ENCODE assay signal across 8 cellular contexts in genomic region chr1:53944469-53945182, GRCh38. TPM values are rescaled to one million over a fixed set of nuclear protein-coding genes. Genes with fewer than 3 reads are reported as not detected.
DNase-seq lines count a peak whose midpoint lies in the region; ATAC-seq and TF ChIP-seq lines count a peak whose summit lies in the region.

No MANE protein-coding gene starts in this region.

- TF ChIP-seq CTCF in AG04449 (IDR thresholded peaks at IDR 0.05; ENCODE audit: insufficient read depth, low read length, missing control alignments): no peak

- H3K4me3 ChIP-seq in AG04449 (ENCODE audit: low read depth, low read length) (peak overlapping the region; percentile 97), H7 (ENCODE audit: insufficient read depth, low read depth, low read length) (peak overlapping the region; percentile 95)

- no peaks in the 10 kb centered on the region for H3K27me3 ChIP-seq in H7 (ENCODE audit: control insufficient read depth, insufficient read depth, low read length)

- peaks cover 10% of the 10 kb centered on the region for H3K36me3 Mint-ChIP-seq in activated naive CD8-positive, alpha-beta T cell treated with anti-CD3 and anti-CD28 coated beads, Interleukin-2, amount 50 U/mL, for 24 hours (ENCODE audit: low read depth)
- H3K36me3 Mint-ChIP-seq in immature natural killer cell: peaks cover 0 to 4% (median 0%) of the 10 kb centered on the region in 3 donors

- H3K27me3 Mint-ChIP-seq in activated naive CD8-positive, alpha-beta T cell treated with anti-CD3 and anti-CD28 coated beads, Interleukin-2, amount 50 U/mL, for 24 hours: no peaks in the 10 kb centered on the region
- peaks cover 5 to 18% (median 16%) of the 10 kb centered on the region in 3 donors for H3K27me3 Mint-ChIP-seq in immature natural killer cell (ENCODE audit: low read depth in 3 of 3)

- no peak for ATAC-seq in activated naive CD8-positive, alpha-beta T cell treated with anti-CD3 and anti-CD28 coated beads, Interleukin-2, amount 50 U/mL, for 24 hours
- no peak for ATAC-seq in activated CD4-positive, CD25-positive, alpha-beta regulatory T cell treated with anti-CD3 and anti-CD28 coated beads, Interleukin-2, amount 50 U/mL, for 24 hours

- H3K27ac ChIP-seq in temporal lobe (ENCODE audit: low read depth, low read length): peak overlapping the region; percentile 51

- peak overlapping the region; percentile 98 for H3K4me3 Mint-ChIP-seq in activated naive CD8-positive, alpha-beta T cell treated with anti-CD3 and anti-CD28 coated beads, Interleukin-2, amount 50 U/mL, for 24 hours
- peak overlapping the region; percentile 87 to 99 (median 94) for H3K4me3 Mint-ChIP-seq in immature natural killer cell

- CTCF ChIA-PET in AG04449 (lab: Yijun Ruan, JAX): interaction anchor here (1.1 to 8.8 kb wide), 8 partner anchors 9 to 83 kb away, joined by 3 to 83 read pairs (median 8); no protein-coding TSS in a partner anchor

- no peaks in the 10 kb centered on the region for H3K9me3 Mint-ChIP-seq in activated naive CD8-positive, alpha-beta T cell treated with anti-CD3 and anti-CD28 coated beads, Interleukin-2, amount 50 U/mL, for 24 hours
- H3K9me3 Mint-ChIP-seq in immature natural killer cell: no peaks in the 10 kb centered on the region

- POLR2A ChIA-PET in AG04449 (lab: Yijun Ruan, JAX): interaction anchor here (0.9 to 1.0 kb wide), 3 partner anchors 12 to 48 kb away, joined by 3 to 5 read pairs (median 4); no protein-coding TSS in a partner anchor

- peaks cover 48% of the 10 kb centered on the region for H3K4me1 Mint-ChIP-seq in activated naive CD8-positive, alpha-beta T cell treated with anti-CD3 and anti-CD28 coated beads, Interleukin-2, amount 50 U/mL, for 24 hours
- peaks cover 42 to 66% of the 10 kb centered on the region in 2 donors for H3K4me1 Mint-ChIP-seq in immature natural killer cell

- H3K36me3 ChIP-seq in H7 (replicated peaks; ENCODE audit: control insufficient read depth, insufficient read depth, low read length): no peaks in the 10 kb centered on the region

- no peak for DNase-seq in AG04449 (ENCODE audit: low read depth, low spot score)
- DNase-seq in H7: peak; percentile 65
- DNase-seq in activated naive CD8-positive, alpha-beta T cell treated with anti-CD3 and anti-CD28 coated beads, Interleukin-2, amount 50 U/mL, for 24 hours: peak; percentile 13
- no peak for DNase-seq in immature natural killer cell
- no peak for DNase-seq in NCI-H1930 (lab: John Stamatoyannopoulos, UW)
- DNase-seq in NCI-H1694 treated with DMSO at 0.1 percent for 48 hours (lab: John Stamatoyannopoulos, UW): no peak

- H3K27ac Mint-ChIP-seq in activated naive CD8-positive, alpha-beta T cell treated with anti-CD3 and anti-CD28 coated beads, Interleukin-2, amount 50 U/mL, for 24 hours: peak overlapping the region; percentile 94
- H3K27ac Mint-ChIP-seq in immature natural killer cell: peak overlapping the region; percentile 91 to 97 (median 95)

RNA-seq across cellular contexts. Expression of gene IFT25, which starts 0.9 kb away (rescaled TPM):
- 25.7 and 30.0 TPM in 2 replicates for total RNA-seq in H7 (2014; rRNA removed; shearing (Covaris generic))
- polyA plus RNA-seq in immature natural killer cell: 10 to 100 TPM; 58.6 to 72.6 (median 66.7) TPM
- 15.2 TPM for total RNA-seq in temporal lobe

RNA-seq across cellular contexts. Expression of gene LRRC42, which starts 1.5 kb away (rescaled TPM):
- 77.2 and 80.9 TPM in 2 replicates for total RNA-seq in H7 (2014; rRNA removed; shearing (Covaris generic))
- 10 to 100 TPM in 1 of 3 donors, 1 to 10 TPM in 2; 7.5 to 10.1 (median 9.8) TPM for polyA plus RNA-seq in immature natural killer cell
- total RNA-seq in temporal lobe: 12.3 TPM

RNA-seq across cellular contexts. Expression of gene DIO1, which starts 50.6 kb away (rescaled TPM):
- 0.41 TPM in 1 of 2 replicates, not detected in the other for total RNA-seq in H7 (2014; rRNA removed; shearing (Covaris generic))
- polyA plus RNA-seq in immature natural killer cell: under 1 TPM in 2 of 3 donors, not detected in 1; 0.11 to 0.13 TPM
- total RNA-seq in temporal lobe: not detected

RNA-seq across cellular contexts. Expression of gene YIPF1, which starts 55.0 kb away (rescaled TPM):
- 26.9 and 29.3 TPM in 2 replicates for total RNA-seq in H7 (2014; rRNA removed; shearing (Covaris generic))
- polyA plus RNA-seq in immature natural killer cell: 10 to 100 TPM; 28.7 to 35.7 (median 29.4) TPM
- 12.5 TPM for total RNA-seq in temporal lobe

Comparison
In these comparisons a context has a peak if more than half of its experiments do, and no peak if none do; other contexts are left out.
1. DNase-seq: peak in H7 (single experiment) and activated naive CD8-positive, alpha-beta T cell treated with anti-CD3 and anti-CD28 coated beads, Interleukin-2, amount 50 U/mL, for 24 hours (single experiment); none in AG04449 (single experiment), immature natural killer cell (0 of 3), NCI-H1930 (0 of 2) and NCI-H1694 treated with DMSO at 0.1 percent for 48 hours (single experiment).